In genomic region chr10:124693801-124694416, GRCh38 we compare ENCODE assay signal across 9 cellular contexts. TPM values are rescaled to one million over a fixed set of nuclear protein-coding genes. Genes with fewer than 3 reads are reported as not detected.
DNase-seq lines count a peak whose midpoint lies in the region; ATAC-seq and TF ChIP-seq lines count a peak whose summit lies in the region.
"Had no signal": no experiment of that assay in that cellular context is flagged by ENCODE, and none has a peak within 500 bp of the region (broad histone marks: within the 10 kb centered on the region; RNA-seq: fewer than 3 reads in every experiment).

No MANE protein-coding gene starts in this region.

- H3K4me3 ChIP-seq in parathyroid adenoma (ENCODE audit: low read depth, low read length): peak overlapping the region; percentile 25

- H3K27me3 Mint-ChIP-seq in central memory CD8-positive, alpha-beta T cell: no peaks in the 10 kb centered on the region
- H3K27me3 Mint-ChIP-seq in endothelial cell (ENCODE audit: unreplicated experiment): peaks cover 7% of the 10 kb centered on the region

- DNase-seq in NCI-H1092 (lab: John Stamatoyannopoulos, UW) (peak; percentile 48), hepatic stellate cell (ENCODE audit: low spot score) (no peak), inferior parietal cortex (ENCODE audit: extremely low spot score) (no peak), endothelial cell (ENCODE audit: low spot score) (no peak)
- DNase-seq in central memory CD8-positive, alpha-beta T cell (ENCODE audit: low spot score in 2 of 2): no peak
- DNase-seq: IMR-90 had no signal

- no peaks in the 10 kb centered on the region for H3K36me3 ChIP-seq in parathyroid adenoma (ENCODE audit: control insufficient read depth, insufficient read depth, low read length)

- H3K36me3 Mint-ChIP-seq in central memory CD8-positive, alpha-beta T cell (ENCODE audit: insufficient read depth): peaks cover 52% of the 10 kb centered on the region
- H3K36me3 Mint-ChIP-seq in endothelial cell (ENCODE audit: low read depth, unreplicated experiment): peaks cover 17% of the 10 kb centered on the region

- peak overlapping the region; percentile 1 for H2AFZ ChIP-seq in parathyroid adenoma

- H3K9me3 ChIP-seq in parathyroid adenoma (ENCODE audit: control insufficient read depth, low read length): no peaks in the 10 kb centered on the region

- ATAC-seq in GM19438 (IDR thresholded peaks at IDR 0.05; ENCODE audit: low read depth, unreplicated experiment) (peak; percentile 40), GM19397 (IDR thresholded peaks at IDR 0.05; ENCODE audit: unreplicated experiment) (no peak)
- no peak for ATAC-seq in central memory CD8-positive, alpha-beta T cell (replicated peaks; ENCODE audit: extremely low read depth, poor library complexity, severe bottlenecking)

- peak overlapping the region; percentile 42 for H3K4me2 ChIP-seq in parathyroid adenoma (ENCODE audit: low read length)

- peaks cover 42% of the 10 kb centered on the region for H3K79me2 ChIP-seq in parathyroid adenoma

- H3K4me1 ChIP-seq in parathyroid adenoma: peaks cover 60% of the 10 kb centered on the region

- TF ChIP-seq CTCF in parathyroid adenoma (IDR thresholded peaks at IDR 0.05): no peak
- TF ChIP-seq CTCF in endothelial cell (IDR thresholded peaks at IDR 0.05; ENCODE audit: unreplicated experiment): no peak

- H3K9me3 Mint-ChIP-seq in central memory CD8-positive, alpha-beta T cell: no peaks in the 10 kb centered on the region
- no peaks in the 10 kb centered on the region for H3K9me3 Mint-ChIP-seq in endothelial cell (ENCODE audit: unreplicated experiment)

- H3K27ac ChIP-seq in parathyroid adenoma: peak overlapping the region; percentile 94

- peaks cover 86% of the 10 kb centered on the region for H3K4me1 Mint-ChIP-seq in central memory CD8-positive, alpha-beta T cell
- H3K4me1 Mint-ChIP-seq in endothelial cell (ENCODE audit: unreplicated experiment): peaks cover 9% of the 10 kb centered on the region

- H3K27me3 ChIP-seq in parathyroid adenoma (ENCODE audit: control insufficient read depth, insufficient read depth, low read length): no peaks in the 10 kb centered on the region

- peak overlapping the region; percentile 97 for H3K27ac Mint-ChIP-seq in central memory CD8-positive, alpha-beta T cell (ENCODE audit: low read depth)
- no peak overlapping the region for H3K27ac Mint-ChIP-seq in endothelial cell (ENCODE audit: unreplicated experiment)

- peak overlapping the region; percentile 62 for H3K4me3 Mint-ChIP-seq in central memory CD8-positive, alpha-beta T cell
- H3K4me3 Mint-ChIP-seq in endothelial cell (ENCODE audit: unreplicated experiment): no peak overlapping the region

- peak overlapping the region; percentile 17 for H3K9ac ChIP-seq in parathyroid adenoma

RNA-seq across cellular contexts. Expression of gene FAM53B, which starts 50.3 kb away (rescaled TPM):
- total RNA-seq in endothelial cell (ENCODE audit: unreplicated experiment): 21.0 TPM
